ENCODE assay signal across 12 cellular contexts in genomic region chr2:234960091-234961088, GRCh38. TPM values are rescaled to one million over a fixed set of nuclear protein-coding genes. Genes with fewer than 3 reads are reported as not detected.
A peak's percentile ranks its signal among the peaks of the same experiment; 100 is the strongest.
DNase-seq lines count a peak whose midpoint lies in the region; ATAC-seq and TF ChIP-seq lines count a peak whose summit lies in the region.
"Had no signal": no experiment of that assay in that cellular context is flagged by ENCODE, and none has a peak within 500 bp of the region (broad histone marks: within the 10 kb centered on the region; RNA-seq: fewer than 3 reads in every experiment).

No MANE protein-coding gene starts in this region.

- in situ Hi-C loops in GM13977 (cut with MboI; ENCODE audit: low pct_unique_long_range_greater_than_20kb, low sequenced_read_pairs, unreplicated experiment) = no loop called here

- no peak for ATAC-seq in GM18861 (IDR thresholded peaks at IDR 0.05; ENCODE audit: unreplicated experiment)
- ATAC-seq: natural killer cell treated with Interleukin-12 subunit alpha and Interleukin-12 subunit beta and Interleukin-15 and Interleukin-18, amount 100 ng/mL, for 72 hours had no signal

- peak overlapping the region; percentile 23 for H3K9ac ChIP-seq in skeletal muscle satellite cell (ENCODE audit: low read depth, low read length)

- DNase-seq in NCI-H1417 (lab: John Stamatoyannopoulos, UW) (peak in 2 of 3 experiments; percentile 12 to 16), NCI-H1417 treated with DMSO at 0.1 percent for 48 hours (lab: John Stamatoyannopoulos, UW) (no peak), SJCRH30 (peak; percentile 66 to 79), islet precursor cell (peak; percentile 36), HPDE6-E6E7 (ENCODE audit: extremely low spot score) (no peak), GM13977 (ENCODE audit: low spot score) (no peak)
- DNase-seq: 8988T; stimulated activated CD4-positive, alpha-beta T cell treated with anti-CD3 and anti-CD28 coated beads, Interleukin-2, amount 100 ng/mL, for 48 hours had no signal

- H3K4me2 ChIP-seq in skeletal muscle satellite cell (ENCODE audit: low read length) = peak overlapping the region; percentile 64

- peak overlapping the region; percentile 74 for H3K27ac ChIP-seq in SJCRH30
- H3K27ac ChIP-seq: thoracic aorta had no signal

- peak overlapping the region; percentile 20 for H3K4me3 ChIP-seq in SJCRH30
- no peak overlapping the region for H3K4me3 ChIP-seq in skeletal muscle satellite cell (ENCODE audit: low read length)
- H3K4me3 ChIP-seq: thoracic aorta had no signal

- H3K36me3 ChIP-seq in SJCRH30 = peaks cover 9% of the 10 kb centered on the region; the same call in 1 of the 2 replicates
- peaks cover 23% of the 10 kb centered on the region for H3K36me3 ChIP-seq in skeletal muscle satellite cell (ENCODE audit: insufficient read depth, low read length)
- H3K36me3 ChIP-seq: thoracic aorta had no signal

- no peaks in the 10 kb centered on the region for H3K9me3 ChIP-seq in SJCRH30 (replicated peaks)
- no peaks in the 10 kb centered on the region for H3K9me3 ChIP-seq in skeletal muscle satellite cell (replicated peaks; ENCODE audit: low read length)
- H3K9me3 ChIP-seq: thoracic aorta had no signal

- no peak for TF ChIP-seq CTCF in GM13977 (IDR thresholded peaks at IDR 0.05; ENCODE audit: extremely low read depth, insufficient read depth, missing control alignments)

- H3K4me1 ChIP-seq in SJCRH30 = peaks cover 53% of the 10 kb centered on the region
- peaks cover 72% of the 10 kb centered on the region for H3K4me1 ChIP-seq in skeletal muscle satellite cell (ENCODE audit: control insufficient read depth, insufficient read depth, low read length)

- H3K27me3 ChIP-seq in SJCRH30 (no peaks in the 10 kb centered on the region), skeletal muscle satellite cell (ENCODE audit: control insufficient read depth, insufficient read depth, low read length) (no peaks in the 10 kb centered on the region)

RNA-seq across cellular contexts. Expression of gene SH3BP4, which starts 8.6 kb away (rescaled TPM):
- total RNA-seq in SJCRH30 (2014; rRNA removed; shearing (Covaris generic)) = 32.9 and 35.5 TPM in 2 replicates
- 28.9 and 35.2 TPM in 2 replicates for total RNA-seq in skeletal muscle satellite cell (2012; rRNA removed)
- total RNA-seq: natural killer cell treated with Interleukin-12 subunit alpha and Interleukin-12 subunit beta and Interleukin-15 and Interleukin-18, amount 100 ng/mL, for 72 hours had no signal

Comparison
In these comparisons a context has a peak if more than half of its experiments do, and no peak if none do; other contexts are left out.
1. DNase-seq: peak in NCI-H1417 (2 of 3), SJCRH30 (2 of 2) and islet precursor cell (single experiment); none in NCI-H1417 treated with DMSO at 0.1 percent for 48 hours (single experiment), HPDE6-E6E7 (single experiment) and GM13977 (single experiment).